1 cellular context compared by ENCODE assay signal in the genomic region with DNA sequence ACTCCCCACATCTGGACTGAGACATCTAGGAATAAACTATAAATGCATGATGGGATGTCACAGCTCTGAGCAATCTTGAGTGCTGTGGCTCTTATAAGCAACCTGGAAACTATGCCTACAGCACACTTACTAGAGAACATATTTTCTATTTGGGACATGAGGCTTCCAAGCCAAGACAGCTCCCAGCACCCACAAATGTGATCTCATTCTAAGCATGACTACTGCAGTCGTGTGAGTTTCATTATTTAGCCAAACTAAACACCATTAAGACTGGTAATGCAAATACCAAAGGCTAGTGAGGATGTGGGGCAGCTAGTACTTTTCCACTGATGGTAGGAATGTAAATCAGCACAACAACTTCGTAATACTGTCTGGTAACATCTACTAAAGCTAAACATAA.
TF ChIP-seq lines count a peak whose summit lies in the region.

No MANE protein-coding gene starts in this region.

TF ChIP-seq in HepG2, 621 proteins besides CTCF, POLR2A, EP300 and RAD21 (continued from another document):
- TF ChIP-seq RERE (CRISPR knock-in tag; IDR thresholded peaks at IDR 0.05; ENCODE audit: low read depth) (no peak), MIXL1 (CRISPR knock-in tag; IDR thresholded peaks at IDR 0.05) (no peak)
